In the genomic region with DNA sequence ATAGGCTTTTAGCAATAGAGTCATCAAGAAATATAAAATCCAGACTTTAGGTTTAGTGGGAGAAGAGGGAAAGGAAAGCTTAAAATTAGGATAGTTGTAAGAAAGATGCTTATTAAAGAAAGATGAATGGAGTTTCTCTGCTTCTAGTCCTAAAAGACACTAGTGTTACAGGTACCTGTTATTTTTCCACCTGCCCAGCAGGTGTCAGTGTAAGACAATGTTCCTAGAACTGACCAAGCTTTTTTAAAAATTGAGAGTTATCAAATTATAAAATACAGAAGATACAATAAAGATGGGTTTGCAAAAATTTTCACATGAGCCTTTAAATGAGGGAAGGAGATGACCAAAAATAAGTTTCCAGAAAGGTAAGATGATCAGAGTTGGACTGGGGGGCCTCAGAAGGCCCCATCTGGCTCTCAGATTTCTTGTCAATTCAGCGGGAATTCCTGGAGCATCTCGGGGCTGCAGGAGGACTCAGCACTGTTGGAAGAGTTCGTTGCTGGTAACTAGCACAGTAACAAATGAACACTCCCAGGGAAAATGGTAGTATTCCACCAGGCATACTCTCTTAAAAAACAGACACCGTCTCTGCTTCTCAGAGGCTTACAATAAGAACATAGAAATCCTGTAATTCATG, we compare ENCODE assay signal across 8 cellular contexts.
DNase-seq lines count a peak whose midpoint lies in the region; ATAC-seq and TF ChIP-seq lines count a peak whose summit lies in the region.

No MANE protein-coding gene starts in this region.

- no peak overlapping the region for H3K27ac ChIP-seq in adrenal gland

- no peaks in the 10 kb centered on the region for H3K27me3 ChIP-seq in adrenal gland

- no peaks in the 10 kb centered on the region for H3K9me3 ChIP-seq in adrenal gland (replicated peaks in 1 of 3)

- H3K4me3 ChIP-seq in adrenal gland: no peak overlapping the region

- H3K27me3 Mint-ChIP-seq in stimulated activated naive CD8-positive, alpha-beta T cell treated with anti-CD3 and anti-CD28 coated beads, Interleukin-15, amount 100 ng/mL, for 72 hours: no peaks in the 10 kb centered on the region

- intact Hi-C loops in adrenal gland (cut with DNase I): loop anchor here (5.0 to 10.0 kb wide), 2 partner anchors 352 to 354 kb away; no protein-coding TSS in a partner anchor

- peak; percentile 38 to 63 (median 60) for TF ChIP-seq CTCF in adrenal gland (IDR thresholded peaks at IDR 0.05)

- no peak overlapping the region for H3K27ac Mint-ChIP-seq in stimulated activated naive CD8-positive, alpha-beta T cell treated with anti-CD3 and anti-CD28 coated beads, Interleukin-15, amount 100 ng/mL, for 72 hours

- H3K4me1 Mint-ChIP-seq in stimulated activated naive CD8-positive, alpha-beta T cell treated with anti-CD3 and anti-CD28 coated beads, Interleukin-15, amount 100 ng/mL, for 72 hours: no peaks in the 10 kb centered on the region

- H3K9me3 Mint-ChIP-seq in stimulated activated naive CD8-positive, alpha-beta T cell treated with anti-CD3 and anti-CD28 coated beads, Interleukin-15, amount 100 ng/mL, for 72 hours: peaks cover 0 to 7% of the 10 kb centered on the region in 2 donors

- no peaks in the 10 kb centered on the region for H3K36me3 ChIP-seq in adrenal gland (replicated peaks in 1 of 2)

- WGBS in adrenal gland, 4 donors: 53 to 66% (median 55%) methylated on average over 4 of the region's 4 CpGs

- no peak overlapping the region for H3K4me3 Mint-ChIP-seq in stimulated activated naive CD8-positive, alpha-beta T cell treated with anti-CD3 and anti-CD28 coated beads, Interleukin-15, amount 100 ng/mL, for 72 hours

- H3K4me1 ChIP-seq in adrenal gland (replicated peaks in 1 of 2): no peaks in the 10 kb centered on the region

- peak; percentile 48 for DNase-seq in stimulated activated naive CD8-positive, alpha-beta T cell treated with anti-CD3 and anti-CD28 coated beads, Interleukin-15, Interleukin-2, amounts not matched to agents 100 U/mL and 50 U/mL, for 24 hours
- DNase-seq in stimulated activated naive CD8-positive, alpha-beta T cell treated with anti-CD3 and anti-CD28 coated beads, Interleukin-15, amount 100 ng/mL, for 72 hours: no peak
- DNase-seq in NCI-H1694 (lab: John Stamatoyannopoulos, UW): peak; percentile 10
- no peak for DNase-seq in adrenal gland
- peak; percentile 50 for DNase-seq in kidney tubule cell (ENCODE audit: low spot score)
- no peak for DNase-seq in D341Med (ENCODE audit: low spot score)
- no peak for DNase-seq in activated CD4-positive, CD25-positive, alpha-beta regulatory T cell treated with anti-CD3 and anti-CD28 coated beads, Interleukin-2, amount 50 U/mL, for 72 hours

- no peak for TF ChIP-seq POLR2A in adrenal gland (IDR thresholded peaks at IDR 0.05)

- ATAC-seq in stimulated activated naive CD8-positive, alpha-beta T cell treated with anti-CD3 and anti-CD28 coated beads, Interleukin-15, Interleukin-2, amounts not matched to agents 100 U/mL and 50 U/mL, for 24 hours: no peak
- no peak for ATAC-seq in stimulated activated naive CD8-positive, alpha-beta T cell treated with anti-CD3 and anti-CD28 coated beads, Interleukin-15, amount 100 ng/mL, for 72 hours
- ATAC-seq in GM21528 (IDR thresholded peaks at IDR 0.05; ENCODE audit: low FRiP score, unreplicated experiment): no peak

Comparison
In these comparisons a context has a peak if more than half of its experiments do, and no peak if none do; other contexts are left out.
1. DNase-seq: peak in stimulated activated naive CD8-positive, alpha-beta T cell treated with anti-CD3 and anti-CD28 coated beads, Interleukin-15, Interleukin-2, amounts not matched to agents 100 U/mL and 50 U/mL, for 24 hours (single experiment), NCI-H1694 (single experiment) and kidney tubule cell (single experiment); none in stimulated activated naive CD8-positive, alpha-beta T cell treated with anti-CD3 and anti-CD28 coated beads, Interleukin-15, amount 100 ng/mL, for 72 hours (0 of 2), adrenal gland (0 of 7), D341Med (single experiment) and activated CD4-positive, CD25-positive, alpha-beta regulatory T cell treated with anti-CD3 and anti-CD28 coated beads, Interleukin-2, amount 50 U/mL, for 72 hours (single experiment).